In the genomic region with DNA sequence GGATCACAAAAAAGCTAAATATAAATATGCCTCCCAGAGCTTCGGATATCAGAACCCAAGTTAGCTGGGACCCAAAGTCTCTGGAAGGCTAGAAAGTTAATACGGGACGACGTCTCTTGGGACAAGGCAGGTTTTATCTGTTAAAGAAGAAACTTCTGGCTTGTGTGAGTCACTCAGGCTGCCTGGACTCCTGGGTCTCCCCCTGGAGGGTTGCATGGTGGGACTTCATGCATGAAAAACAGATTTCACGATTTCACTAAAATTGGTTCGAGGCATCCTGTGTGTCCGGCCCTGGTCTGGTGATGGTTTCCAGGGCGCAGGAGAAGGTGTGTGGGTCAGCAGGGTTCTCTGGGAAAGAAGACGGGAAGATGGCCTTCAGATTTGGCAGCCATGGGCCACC, we compare ENCODE assay signal across 1 cellular context.
TF ChIP-seq lines count a peak whose summit lies in the region.

No MANE protein-coding gene starts in this region.

TF ChIP-seq in liver, 16 proteins besides CTCF, POLR2A, EP300 and RAD21:
- TF ChIP-seq FOXA1 (IDR thresholded peaks at IDR 0.05): no peak
- no peak for TF ChIP-seq HNF4A (conservative IDR thresholded peaks at IDR 0.05)
- TF ChIP-seq FOXA2 (IDR thresholded peaks at IDR 0.05): no peak
